In the genomic region with DNA sequence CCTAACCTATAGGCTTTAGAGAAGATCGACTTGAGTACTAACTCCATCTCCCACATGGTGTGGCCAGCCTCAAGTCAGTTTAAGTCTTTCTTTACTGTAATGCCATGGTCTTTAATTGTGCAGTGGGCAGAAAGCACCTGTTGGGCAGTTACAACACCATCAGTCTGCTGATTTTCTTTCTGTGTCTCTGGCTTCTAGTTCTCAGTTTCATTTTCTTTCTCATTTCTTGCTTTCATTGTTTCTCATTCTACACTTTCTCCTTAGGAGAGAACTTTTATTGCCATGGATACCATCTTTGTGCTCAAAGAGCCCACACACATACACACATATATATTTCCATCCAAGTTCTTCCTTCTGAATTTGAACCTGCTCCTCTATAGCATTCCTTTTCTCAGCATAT, we compare ENCODE assay signal across 16 cellular contexts.
DNase-seq lines count a peak whose midpoint lies in the region; ATAC-seq and TF ChIP-seq lines count a peak whose summit lies in the region.
"Had no signal": no experiment of that assay in that cellular context is flagged by ENCODE, and none has a peak within 500 bp of the region (broad histone marks: within the 10 kb centered on the region; RNA-seq: fewer than 3 reads in every experiment).

No MANE protein-coding gene starts in this region.

- H3K36me3 Mint-ChIP-seq in activated CD8-positive, alpha-beta T cell treated with anti-CD3 and anti-CD28 coated beads for 36 hours (ENCODE audit: low read depth), result no peaks in the 10 kb centered on the region
- H3K36me3 Mint-ChIP-seq in activated CD8-positive, alpha-beta T cell treated with anti-CD3 and anti-CD28 coated beads, Interleukin-2, amount 10 ng/mL, durations not matched to agents 7 days and 5 days (ENCODE audit: low read depth), result no peaks in the 10 kb centered on the region
- no peaks in the 10 kb centered on the region for H3K36me3 Mint-ChIP-seq in stimulated activated memory B cell treated with anti-CD40 and anti-IgM and Interleukin-4, amounts not matched to agents 10 μg/mL and 1 μg/mL and 100 μg/mL, for 72 hours

- no peaks in the 10 kb centered on the region for H3K36me3 ChIP-seq in SJCRH30
- H3K36me3 ChIP-seq: thyroid gland had no signal

- no peak for DNase-seq in activated CD8-positive, alpha-beta T cell treated with anti-CD3 and anti-CD28 coated beads for 36 hours
- no peak for DNase-seq in activated CD8-positive, alpha-beta T cell treated with anti-CD3 and anti-CD28 coated beads, Interleukin-2, amount 10 ng/mL, durations not matched to agents 7 days and 5 days
- DNase-seq in SJCRH30 (no peak), HT-29 (ENCODE audit: low spot score) (no peak)
- DNase-seq in activated effector memory CD4-positive, alpha-beta T cell treated with Interleukin-2 at 50 U/mL for 16 hours, result no peak
- DNase-seq: 8988T; activated T-cell treated with anti-CD3 and anti-CD28 coated beads, Interleukin-2, amount 50 U/mL, for 48 hours; EL; H9; NCI-H1092 treated with DMSO at 0.1 percent for 48 hours; occipital lobe; thyroid gland had no signal

- H3K9me3 Mint-ChIP-seq in activated CD8-positive, alpha-beta T cell treated with anti-CD3 and anti-CD28 coated beads for 36 hours, result no peaks in the 10 kb centered on the region
- no peaks in the 10 kb centered on the region for H3K9me3 Mint-ChIP-seq in activated CD8-positive, alpha-beta T cell treated with anti-CD3 and anti-CD28 coated beads, Interleukin-2, amount 10 ng/mL, durations not matched to agents 7 days and 5 days (ENCODE audit: insufficient read depth)
- peaks cover 6% of the 10 kb centered on the region for H3K9me3 Mint-ChIP-seq in stimulated activated memory B cell treated with anti-CD40 and anti-IgM and Interleukin-4, amounts not matched to agents 10 μg/mL and 1 μg/mL and 100 μg/mL, for 72 hours

- intact Hi-C loops in activated CD8-positive, alpha-beta T cell treated with anti-CD3 and anti-CD28 coated beads for 36 hours (cut with micrococcal nuclease), result no loop called here

- no peaks in the 10 kb centered on the region for H3K4me1 ChIP-seq in SJCRH30
- H3K4me1 ChIP-seq: thyroid gland had no signal

- H3K27me3 Mint-ChIP-seq in activated CD8-positive, alpha-beta T cell treated with anti-CD3 and anti-CD28 coated beads for 36 hours, result peaks cover 2% of the 10 kb centered on the region
- no peaks in the 10 kb centered on the region for H3K27me3 Mint-ChIP-seq in activated CD8-positive, alpha-beta T cell treated with anti-CD3 and anti-CD28 coated beads, Interleukin-2, amount 10 ng/mL, durations not matched to agents 7 days and 5 days (ENCODE audit: low read depth)
- peaks cover 18% of the 10 kb centered on the region for H3K27me3 Mint-ChIP-seq in stimulated activated memory B cell treated with anti-CD40 and anti-IgM and Interleukin-4, amounts not matched to agents 10 μg/mL and 1 μg/mL and 100 μg/mL, for 72 hours

- no peak overlapping the region for H3K4me3 ChIP-seq in SJCRH30
- H3K4me3 ChIP-seq: thyroid gland had no signal

- POLR2A ChIA-PET in activated CD8-positive, alpha-beta T cell treated with anti-CD3 and anti-CD28 coated beads for 36 hours (lab: Charles Lee), result no interaction called here
- POLR2A ChIA-PET in activated CD8-positive, alpha-beta T cell treated with anti-CD3 and anti-CD28 coated beads, Interleukin-2, amount 10 ng/mL, durations not matched to agents 7 days and 5 days (lab: Charles Lee), result no interaction called here

- H3K9me3 ChIP-seq in SJCRH30 (replicated peaks), result no peaks in the 10 kb centered on the region
- H3K9me3 ChIP-seq: thyroid gland had no signal

- H3K27ac Mint-ChIP-seq in activated CD8-positive, alpha-beta T cell treated with anti-CD3 and anti-CD28 coated beads for 36 hours, result no peak overlapping the region
- no peak overlapping the region for H3K27ac Mint-ChIP-seq in activated CD8-positive, alpha-beta T cell treated with anti-CD3 and anti-CD28 coated beads, Interleukin-2, amount 10 ng/mL, durations not matched to agents 7 days and 5 days
- H3K27ac Mint-ChIP-seq in stimulated activated memory B cell treated with anti-CD40 and anti-IgM and Interleukin-4, amounts not matched to agents 10 μg/mL and 1 μg/mL and 100 μg/mL, for 72 hours, result no peak overlapping the region

- no peaks in the 10 kb centered on the region for H3K27me3 ChIP-seq in SJCRH30
- H3K27me3 ChIP-seq: thyroid gland had no signal

- H3K4me1 Mint-ChIP-seq in activated CD8-positive, alpha-beta T cell treated with anti-CD3 and anti-CD28 coated beads for 36 hours (ENCODE audit: low read depth), result peaks cover 15% of the 10 kb centered on the region
- peaks cover 7% of the 10 kb centered on the region for H3K4me1 Mint-ChIP-seq in activated CD8-positive, alpha-beta T cell treated with anti-CD3 and anti-CD28 coated beads, Interleukin-2, amount 10 ng/mL, durations not matched to agents 7 days and 5 days (ENCODE audit: low read depth)
- peaks cover 15% of the 10 kb centered on the region for H3K4me1 Mint-ChIP-seq in stimulated activated memory B cell treated with anti-CD40 and anti-IgM and Interleukin-4, amounts not matched to agents 10 μg/mL and 1 μg/mL and 100 μg/mL, for 72 hours

- H3K4me3 Mint-ChIP-seq in activated CD8-positive, alpha-beta T cell treated with anti-CD3 and anti-CD28 coated beads for 36 hours, result no peak overlapping the region
- no peak overlapping the region for H3K4me3 Mint-ChIP-seq in activated CD8-positive, alpha-beta T cell treated with anti-CD3 and anti-CD28 coated beads, Interleukin-2, amount 10 ng/mL, durations not matched to agents 7 days and 5 days
- no peak overlapping the region for H3K4me3 Mint-ChIP-seq in stimulated activated memory B cell treated with anti-CD40 and anti-IgM and Interleukin-4, amounts not matched to agents 10 μg/mL and 1 μg/mL and 100 μg/mL, for 72 hours
- H3K4me3 Mint-ChIP-seq: H9 had no signal

- no peak for TF ChIP-seq CTCF in activated CD8-positive, alpha-beta T cell treated with anti-CD3 and anti-CD28 coated beads for 36 hours (IDR thresholded peaks at IDR 0.05)

- CTCF ChIA-PET in activated CD8-positive, alpha-beta T cell treated with anti-CD3 and anti-CD28 coated beads for 36 hours (lab: Charles Lee), result no interaction called here
- CTCF ChIA-PET in activated CD8-positive, alpha-beta T cell treated with anti-CD3 and anti-CD28 coated beads, Interleukin-2, amount 10 ng/mL, durations not matched to agents 7 days and 5 days (lab: Charles Lee), result interaction anchor here (1.1 kb wide), 1 partner anchor 14 kb away, joined by 3 read pairs; no protein-coding TSS in a partner anchor

- ATAC-seq in activated CD8-positive, alpha-beta T cell treated with anti-CD3 and anti-CD28 coated beads for 36 hours, result peak; percentile 61
- ATAC-seq in activated CD8-positive, alpha-beta T cell treated with anti-CD3 and anti-CD28 coated beads, Interleukin-2, amount 10 ng/mL, durations not matched to agents 7 days and 5 days, result no peak
- ATAC-seq in GM21717 (IDR thresholded peaks at IDR 0.05; ENCODE audit: unreplicated experiment) (peak; percentile 96), HG03135 (IDR thresholded peaks at IDR 0.05; ENCODE audit: unreplicated experiment) (peak; percentile 90)
- ATAC-seq in stimulated activated memory B cell treated with anti-CD40 and anti-IgM and Interleukin-4, amounts not matched to agents 10 μg/mL and 1 μg/mL and 100 μg/mL, for 72 hours, result peak; percentile 45
- ATAC-seq: Panc1 had no signal

- no peak overlapping the region for H3K27ac ChIP-seq in SJCRH30
- H3K27ac ChIP-seq: thyroid gland had no signal
